Comparison of ENCODE assay signal across 16 cellular contexts in the genomic region with DNA sequence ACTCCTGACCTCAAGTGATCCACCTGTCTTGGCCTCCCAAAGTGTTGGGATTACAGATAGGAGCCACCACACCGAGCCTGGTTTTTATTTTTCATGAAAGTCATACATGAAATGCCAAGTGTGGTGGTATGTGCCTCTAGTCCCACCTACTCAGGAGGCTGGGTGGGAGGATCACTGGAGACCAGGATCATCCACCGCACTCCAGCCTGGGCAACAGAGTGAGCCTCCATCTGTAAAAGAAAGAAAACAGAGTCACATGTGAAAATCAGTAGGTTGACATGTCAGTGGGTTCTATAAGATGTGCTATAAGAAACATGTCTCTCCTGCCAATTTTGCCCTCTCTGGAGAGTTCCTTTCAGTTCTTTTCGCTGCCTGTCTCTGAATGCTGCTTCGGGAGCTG.
"Had no signal": no experiment of that assay in that cellular context is flagged by ENCODE, and none has a peak within 500 bp of the region (broad histone marks: within the 10 kb centered on the region; RNA-seq: fewer than 3 reads in every experiment).

No MANE protein-coding gene starts in this region.

- H3K27ac Mint-ChIP-seq: activated naive CD4-positive, alpha-beta T cell treated with anti-CD3 and anti-CD28 coated beads for 36 hours; activated naive CD8-positive, alpha-beta T cell treated with anti-CD3 and anti-CD28 coated beads, Interleukin-2, amount 50 U/mL, for 24 hours; activated T-helper 2 cell treated with anti-CD3 and anti-CD28 coated beads, Interferon-gamma antibody, Interleukin-2, Interleukin-4, amounts not matched to agents 10 μg/mL and 5 μg/mL and 100 μg/mL, durations not matched to agents 14 hours and 24 hours and 36 hours; stimulated activated naive B cell treated with anti-CD40 and anti-IgM and Interleukin-4, amounts not matched to agents 10 μg/mL and 1 μg/mL and 100 μg/mL, for 72 hours; T-cell had no signal

- H3K36me3 ChIP-seq: cardiac muscle cell, ovary, uterus had no signal

- DNase-seq: activated CD4-positive, alpha-beta T cell treated with anti-CD3 and anti-CD28 coated beads for 1 hour; activated CD4-positive, alpha-beta T cell treated with anti-CD3 and anti-CD28 coated beads, Interleukin-2, amount 50 U/mL, for 4 hours; activated naive CD4-positive, alpha-beta T cell treated with anti-CD3 and anti-CD28 coated beads for 36 hours; activated naive CD8-positive, alpha-beta T cell treated with anti-CD3 and anti-CD28 coated beads, Interleukin-2, amount 50 U/mL, for 24 hours; effector memory CD4-positive, alpha-beta T cell; heart left ventricle; naive thymus-derived CD4-positive, alpha-beta T cell; ovary; stimulated activated CD4-positive, alpha-beta T cell treated with anti-CD3 and anti-CD28 coated beads, Interleukin-4, amount 100 ng/mL, for 1 hour; stimulated activated naive B cell treated with anti-CD40 and anti-IgM and Interleukin-4, amounts not matched to agents 10 μg/mL and 1 μg/mL and 100 μg/mL, for 72 hours; T-cell; T-helper 9 cell; tibial artery; uterus had no signal

- H3K9me3 ChIP-seq: ovary, tibial artery, uterus had no signal

- H3K4me3 ChIP-seq: cardiac muscle cell, heart left ventricle, ovary, tibial artery, uterus had no signal

- H3K27me3 ChIP-seq: cardiac muscle cell, heart left ventricle, ovary, tibial artery, uterus had no signal

- ATAC-seq: activated naive CD8-positive, alpha-beta T cell treated with anti-CD3 and anti-CD28 coated beads, Interleukin-2, amount 50 U/mL, for 24 hours; heart left ventricle; naive thymus-derived CD4-positive, alpha-beta T cell; stimulated activated naive B cell treated with anti-CD40 and anti-IgM and Interleukin-4, amounts not matched to agents 10 μg/mL and 1 μg/mL and 100 μg/mL, for 72 hours; T-cell had no signal

- H3K9me3 Mint-ChIP-seq: activated naive CD8-positive, alpha-beta T cell treated with anti-CD3 and anti-CD28 coated beads, Interleukin-2, amount 50 U/mL, for 24 hours; activated T-helper 2 cell treated with anti-CD3 and anti-CD28 coated beads, Interferon-gamma antibody, Interleukin-2, Interleukin-4, amounts not matched to agents 10 μg/mL and 5 μg/mL and 100 μg/mL, durations not matched to agents 14 hours and 24 hours and 36 hours had no signal

- H3K4me3 Mint-ChIP-seq: activated naive CD4-positive, alpha-beta T cell treated with anti-CD3 and anti-CD28 coated beads for 36 hours; activated naive CD8-positive, alpha-beta T cell treated with anti-CD3 and anti-CD28 coated beads, Interleukin-2, amount 50 U/mL, for 24 hours; naive thymus-derived CD4-positive, alpha-beta T cell; stimulated activated naive B cell treated with anti-CD40 and anti-IgM and Interleukin-4, amounts not matched to agents 10 μg/mL and 1 μg/mL and 100 μg/mL, for 72 hours; T-cell had no signal

- H3K27ac ChIP-seq: cardiac muscle cell, heart left ventricle, ovary, tibial artery, uterus had no signal

- H3K27me3 Mint-ChIP-seq: activated naive CD8-positive, alpha-beta T cell treated with anti-CD3 and anti-CD28 coated beads, Interleukin-2, amount 50 U/mL, for 24 hours; naive thymus-derived CD4-positive, alpha-beta T cell; stimulated activated naive B cell treated with anti-CD40 and anti-IgM and Interleukin-4, amounts not matched to agents 10 μg/mL and 1 μg/mL and 100 μg/mL, for 72 hours; T-cell had no signal

- H3K4me1 ChIP-seq: uterus had no signal
